Comparison of ENCODE assay signal across 33 cellular contexts in the genomic region with DNA sequence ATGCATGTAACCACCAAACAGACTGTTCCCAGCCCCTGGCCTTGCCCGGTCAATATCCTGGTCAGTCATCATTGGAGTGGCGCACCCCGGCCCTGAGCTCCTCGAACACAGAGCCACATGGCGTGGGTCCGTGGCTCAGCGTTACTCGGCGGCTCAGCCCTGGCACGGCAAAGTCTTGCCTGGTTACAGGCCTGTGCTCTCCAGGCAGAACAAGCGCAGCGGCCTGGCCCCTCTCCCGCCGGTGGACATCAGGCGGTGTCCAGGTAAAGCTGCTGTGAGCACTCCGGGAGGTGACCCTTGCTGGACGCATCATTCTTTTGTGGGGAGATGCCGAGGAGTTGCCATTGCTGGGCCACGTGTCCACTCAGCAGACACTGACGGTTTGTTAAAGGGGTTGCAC.
"Had no signal": no experiment of that assay in that cellular context is flagged by ENCODE, and none has a peak within 500 bp of the region (broad histone marks: within the 10 kb centered on the region; RNA-seq: fewer than 3 reads in every experiment).

No MANE protein-coding gene starts in this region.

- H3K27me3 Mint-ChIP-seq: activated B cell treated with CpG ODN at 0.5 μM for 24 hours; activated CD4-positive, alpha-beta memory T cell treated with anti-CD3 and anti-CD28 coated beads for 36 hours; central memory CD8-positive, alpha-beta T cell; IgD-negative memory B cell; T-cell had no signal

- H3K27ac ChIP-seq: brain microvascular endothelial cell, KMS-11, Peyer's patch, VCaP had no signal

- ATAC-seq: activated naive CD4-positive, alpha-beta T cell treated with anti-CD3 and anti-CD28 coated beads, Interleukin-2, amount 50 U/mL, for 72 hours; activated T-cell treated with anti-CD3 and anti-CD28 coated beads, Interleukin-2, amount 50 U/mL, for 4 hours; PC-3; SK-N-SH treated with all-trans-retinoic acid at 6 μM for 48 hours; T-cell had no signal

- H3K4me3 ChIP-seq: Peyer's patch had no signal

- H3K4me2 ChIP-seq: KMS-11 had no signal

- H3K27ac Mint-ChIP-seq: activated B cell treated with CpG ODN at 0.5 μM for 24 hours; activated CD4-positive, alpha-beta memory T cell treated with anti-CD3 and anti-CD28 coated beads for 36 hours; activated naive CD4-positive, alpha-beta T cell treated with anti-CD3 and anti-CD28 coated beads for 36 hours; activated naive CD4-positive, alpha-beta T cell treated with anti-CD3 and anti-CD28 coated beads, Interleukin-2, amount 50 U/mL, for 72 hours; activated T-helper 1 cell treated with anti-CD3 and anti-CD28 coated beads, Interleukin-12 subunit alpha, Interleukin-12 subunit beta, Interleukin-2, Interleukin-4 antibody, amounts not matched to agents 30 ng/mL and 10 ng/mL and 1 ng/mL, durations not matched to agents 14 hours and 24 hours and 36 hours; T-cell had no signal

- H3K9me3 ChIP-seq: Peyer's patch had no signal

- DNase-seq: activated B cell treated with CpG ODN at 0.5 μM for 24 hours; activated CD4-positive, alpha-beta memory T cell treated with anti-CD3 and anti-CD28 coated beads for 36 hours; activated CD4-positive, alpha-beta T cell treated with anti-CD3 and anti-CD28 coated beads for 4 hours; activated CD4-positive, alpha-beta T cell treated with anti-CD3 and anti-CD28 coated beads, Interleukin-2, amount 50 U/mL, for 1 hour; activated CD4-positive, CD25-positive, alpha-beta regulatory T cell treated with anti-CD3 and anti-CD28 coated beads, Interleukin-2, amount 50 U/mL, for 72 hours; activated CD8-positive, alpha-beta memory T cell treated with anti-CD3 and anti-CD28 coated beads, Interleukin-2, amount 50 U/mL, for 4 hours; activated gamma-delta T cell treated with Interleukin-2 at 50 U/mL for 16 hours; activated naive CD4-positive, alpha-beta T cell treated with anti-CD3 and anti-CD28 coated beads for 36 hours; activated T-cell treated with anti-CD3 and anti-CD28 coated beads for 4 hours; activated T-cell treated with anti-CD3 and anti-CD28 coated beads, Interleukin-2, amount 50 U/mL, for 4 hours; amniotic stem cell; aorta; brain microvascular endothelial cell; MV-4-11; NCI-H1092; NCI-H1436 treated with DMSO at 0.1 percent for 48 hours; NCI-H1694 treated with DMSO at 0.1 percent for 48 hours; NCI-H2029; NCI-H345; NCI-H524 treated with DMSO at 0.1 percent for 48 hours; PC-3; Peyer's patch; SIG-M5; T-cell; T-helper 2 cell; T-helper 9 cell had no signal

- H3K9ac ChIP-seq: KMS-11 had no signal

- H3K4me3 Mint-ChIP-seq: activated B cell treated with CpG ODN at 0.5 μM for 24 hours; activated CD4-positive, alpha-beta memory T cell treated with anti-CD3 and anti-CD28 coated beads for 36 hours; activated naive CD4-positive, alpha-beta T cell treated with anti-CD3 and anti-CD28 coated beads for 36 hours; activated T-cell treated with anti-CD3 and anti-CD28 coated beads, Interleukin-2, amount 50 U/mL, for 4 hours; activated T-helper 1 cell treated with anti-CD3 and anti-CD28 coated beads, Interleukin-12 subunit alpha, Interleukin-12 subunit beta, Interleukin-2, Interleukin-4 antibody, amounts not matched to agents 30 ng/mL and 10 ng/mL and 1 ng/mL, durations not matched to agents 14 hours and 24 hours and 36 hours; central memory CD8-positive, alpha-beta T cell; IgD-negative memory B cell; T-cell had no signal

- H3K27me3 ChIP-seq: brain microvascular endothelial cell, Peyer's patch had no signal
